23 cellular contexts compared by ENCODE assay signal in the genomic region with DNA sequence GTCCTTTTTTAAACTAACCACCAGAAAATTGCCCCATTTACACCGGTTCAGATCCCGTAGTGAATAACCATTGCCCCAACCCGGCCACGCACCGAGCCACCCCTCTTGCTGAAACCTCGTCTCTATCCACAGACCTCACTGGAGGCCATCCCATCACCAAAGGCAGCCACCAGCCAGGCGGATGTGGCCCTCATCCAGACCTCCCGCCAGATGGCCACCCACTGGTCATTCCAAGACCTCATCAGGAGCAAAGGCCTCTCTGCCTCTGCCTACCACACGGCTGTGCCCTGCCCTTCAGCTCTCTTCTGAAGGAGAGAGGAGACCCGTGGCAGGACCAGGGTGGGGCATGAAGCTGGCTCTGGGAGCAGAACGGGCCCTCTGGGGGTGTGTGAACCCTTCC. TPM values are rescaled to one million over a fixed set of nuclear protein-coding genes. Genes with fewer than 3 reads are reported as not detected.
"Had no signal": no experiment of that assay in that cellular context is flagged by ENCODE, and none has a peak within 500 bp of the region (broad histone marks: within the 10 kb centered on the region; RNA-seq: fewer than 3 reads in every experiment).

No MANE protein-coding gene starts in this region.

- H3K27ac ChIP-seq: coronary artery, esophagus squamous epithelium, parathyroid adenoma, prostate gland, right atrium auricular region, sigmoid colon, transverse colon, upper lobe of right lung, uterus had no signal

- H3K27me3 ChIP-seq: right atrium auricular region, sigmoid colon, transverse colon, upper lobe of right lung, uterus had no signal

- H3K4me3 ChIP-seq: coronary artery, esophagus squamous epithelium, lung, mucosa of descending colon, prostate gland, right atrium auricular region, sigmoid colon, transverse colon, upper lobe of right lung, uterus had no signal

- ATAC-seq: effector memory CD8-positive, alpha-beta T cell; natural killer cell treated with Interleukin-12 subunit alpha and Interleukin-12 subunit beta and Interleukin-15 and Interleukin-18, amount 100 ng/mL, for 72 hours; stimulated activated memory B cell treated with anti-CD40 and anti-IgM and Interleukin-4, amounts not matched to agents 10 μg/mL and 1 μg/mL and 100 μg/mL, for 72 hours; stimulated activated naive CD8-positive, alpha-beta T cell treated with anti-CD3 and anti-CD28 coated beads, Interleukin-15, Interleukin-2, amounts not matched to agents 100 U/mL and 50 U/mL, for 24 hours; upper lobe of right lung had no signal

- DNase-seq: dermis blood vessel endothelial cell; effector memory CD8-positive, alpha-beta T cell; erythroblast; esophagus squamous epithelium; foreskin melanocyte; glutamatergic neuron; immature natural killer cell; islet precursor cell; mucosa of descending colon; naive B cell; sigmoid colon; stimulated activated CD4-positive, alpha-beta T cell treated with anti-CD3 and anti-CD28 coated beads, Interleukin-4, amount 100 ng/mL, for 4 hours; stimulated activated naive CD8-positive, alpha-beta T cell treated with anti-CD3 and anti-CD28 coated beads, Interleukin-15, Interleukin-2, amounts not matched to agents 100 U/mL and 50 U/mL, for 24 hours; transverse colon; upper lobe of right lung; uterus had no signal

RNA-seq across cellular contexts. Expression of gene CDH5, which starts 38.2 kb away (rescaled TPM):
- total RNA-seq: natural killer cell treated with Interleukin-12 subunit alpha and Interleukin-12 subunit beta and Interleukin-15 and Interleukin-18, amount 100 ng/mL, for 72 hours had no signal
